Comparison of ENCODE assay signal across 5 cellular contexts in the genomic region with DNA sequence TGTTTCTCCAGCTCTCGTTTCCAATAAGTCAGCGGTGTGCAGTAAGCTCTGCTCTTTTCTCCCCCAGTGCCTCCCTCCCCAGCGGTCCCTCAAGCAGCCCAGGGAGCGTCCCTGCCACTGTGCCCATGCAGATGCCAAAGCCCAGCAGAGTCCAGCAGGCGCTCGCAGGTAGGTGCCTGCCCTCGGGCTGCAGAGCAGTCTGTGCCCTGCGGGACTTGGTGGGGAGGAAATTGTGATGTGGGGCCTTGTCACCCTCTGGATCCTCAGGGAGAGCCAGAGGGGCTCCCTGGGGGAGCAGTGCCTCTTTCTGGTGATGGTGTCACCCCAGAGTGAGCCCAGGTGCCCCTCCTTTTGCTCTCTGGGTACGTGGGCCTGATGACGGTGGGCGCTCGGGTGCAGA. TPM values are rescaled to one million over a fixed set of nuclear protein-coding genes. Genes with fewer than 3 reads are reported as not detected.
"Had no signal": no experiment of that assay in that cellular context is flagged by ENCODE, and none has a peak within 500 bp of the region (broad histone marks: within the 10 kb centered on the region; RNA-seq: fewer than 3 reads in every experiment).

No MANE protein-coding gene starts in this region.

RNA-seq across cellular contexts. Expression of a gene that starts 42.0 kb away (rescaled TPM):
- total RNA-seq: M059J, PC-3, Peyer's patch, Right ventricle myocardium superior, SJSA1 had no signal
